In the genomic region with DNA sequence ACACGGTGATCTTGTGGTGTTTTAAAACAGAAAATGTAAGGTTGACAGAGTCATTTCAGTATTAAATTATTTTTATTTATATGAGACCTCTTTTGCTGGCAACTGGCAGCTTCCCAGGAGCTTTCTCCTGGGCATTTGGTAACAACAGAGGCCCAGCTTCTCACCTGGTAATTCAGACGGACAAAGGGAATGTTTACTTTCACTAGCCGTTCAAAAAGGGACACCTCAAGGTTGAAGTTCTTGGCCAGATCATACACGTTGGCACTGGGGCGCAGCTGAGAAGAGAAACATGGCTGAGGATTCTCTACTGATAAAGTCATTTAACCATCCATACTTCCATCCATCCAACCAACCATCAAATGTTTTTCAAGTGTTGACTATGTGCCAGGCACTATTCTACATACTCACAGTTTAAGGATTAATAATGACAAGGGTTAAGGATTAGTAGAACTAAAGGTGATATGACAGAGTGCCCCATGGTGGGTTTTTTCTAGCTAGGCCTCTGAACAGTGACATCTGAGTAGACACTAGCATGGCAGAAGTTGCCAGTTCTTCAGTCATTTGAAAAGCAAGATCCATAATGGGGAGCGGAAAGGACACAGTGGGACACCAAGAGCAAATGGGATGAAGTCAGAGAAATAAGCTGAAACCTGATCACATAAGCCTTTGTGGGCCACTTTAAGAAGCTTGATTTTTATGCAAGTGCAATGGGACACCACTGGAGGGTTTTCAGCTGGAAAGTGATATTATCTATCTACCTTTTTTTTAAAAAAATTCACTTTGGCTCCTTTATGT, we compare ENCODE assay signal across 15 cellular contexts.
"Had no signal": no experiment of that assay in that cellular context is flagged by ENCODE, and none has a peak within 500 bp of the region (broad histone marks: within the 10 kb centered on the region; RNA-seq: fewer than 3 reads in every experiment).

No MANE protein-coding gene starts in this region.

- H3K4me1 ChIP-seq: ascending aorta, gastrocnemius medialis, sigmoid colon had no signal

- H3K4me3 ChIP-seq: ascending aorta, dorsolateral prefrontal cortex, gastrocnemius medialis, heart left ventricle, lung, sigmoid colon had no signal

- H3K9me3 ChIP-seq: ascending aorta, gastrocnemius medialis, heart left ventricle, sigmoid colon had no signal

- H3K27me3 ChIP-seq: ascending aorta, dorsolateral prefrontal cortex, gastrocnemius medialis, heart left ventricle, sigmoid colon had no signal

- H3K27ac Mint-ChIP-seq: activated CD4-positive, alpha-beta T cell treated with anti-CD3 and anti-CD28 coated beads, Interleukin-2, amount 10 ng/mL, durations not matched to agents 7 days and 5 days; endodermal cell; T-helper 2 cell treated with Interferon-gamma antibody and Interleukin-4, amounts not matched to agents 5 μg/mL and 100 μg/mL, for 36 hours had no signal

- H3K9me3 Mint-ChIP-seq: activated CD4-positive, alpha-beta T cell treated with anti-CD3 and anti-CD28 coated beads, Interleukin-2, amount 10 ng/mL, durations not matched to agents 7 days and 5 days; endodermal cell; immature natural killer cell; T-helper 2 cell treated with Interferon-gamma antibody and Interleukin-4, amounts not matched to agents 5 μg/mL and 100 μg/mL, for 36 hours had no signal

- DNase-seq: activated CD4-positive, alpha-beta T cell treated with anti-CD3 and anti-CD28 coated beads, Interleukin-2, amount 10 ng/mL, durations not matched to agents 7 days and 5 days; activated effector memory CD4-positive, alpha-beta T cell treated with Interleukin-2 at 50 U/mL for 16 hours; dorsolateral prefrontal cortex; erythroblast; gastrocnemius medialis; heart left ventricle; immature natural killer cell; left cardiac atrium; midbrain; sigmoid colon; stimulated activated CD4-positive, alpha-beta T cell treated with anti-CD3 and anti-CD28 coated beads, Interleukin-2, amount 100 ng/mL, for 24 hours had no signal

- ATAC-seq: gastrocnemius medialis, heart left ventricle, left cardiac atrium had no signal

- H3K4me1 Mint-ChIP-seq: endodermal cell, immature natural killer cell had no signal

- H3K4me3 Mint-ChIP-seq: activated CD4-positive, alpha-beta T cell treated with anti-CD3 and anti-CD28 coated beads, Interleukin-2, amount 10 ng/mL, durations not matched to agents 7 days and 5 days; endodermal cell; immature natural killer cell; T-helper 2 cell treated with Interferon-gamma antibody and Interleukin-4, amounts not matched to agents 5 μg/mL and 100 μg/mL, for 36 hours had no signal

- H3K27ac ChIP-seq: ascending aorta, gastrocnemius medialis, heart left ventricle, sigmoid colon had no signal

- H3K27me3 Mint-ChIP-seq: activated CD4-positive, alpha-beta T cell treated with anti-CD3 and anti-CD28 coated beads, Interleukin-2, amount 10 ng/mL, durations not matched to agents 7 days and 5 days had no signal
